In genomic region chr10:556971-557370, GRCh38 we compare ENCODE assay signal across 25 cellular contexts.
A peak's percentile ranks its signal among the peaks of the same experiment; 100 is the strongest.
DNase-seq lines count a peak whose midpoint lies in the region; ATAC-seq and TF ChIP-seq lines count a peak whose summit lies in the region.
"Had no signal": no experiment of that assay in that cellular context is flagged by ENCODE, and none has a peak within 500 bp of the region (broad histone marks: within the 10 kb centered on the region; RNA-seq: fewer than 3 reads in every experiment).

No MANE protein-coding gene starts in this region.

- no peak for TF ChIP-seq CTCF in Calu3 (IDR thresholded peaks at IDR 0.05; ENCODE audit: unreplicated experiment)
- TF ChIP-seq CTCF in OCI-LY1 (IDR thresholded peaks at IDR 0.05; ENCODE audit: low read length), result no peak

- H4K20me1 ChIP-seq in OCI-LY1 (ENCODE audit: insufficient read depth, low read length), result no peaks in the 10 kb centered on the region

- H3K36me3 ChIP-seq in OCI-LY1 (ENCODE audit: insufficient read depth, low read length), result peaks cover 9% of the 10 kb centered on the region; the same call in 1 of the 2 replicates
- H3K36me3 ChIP-seq: left ventricle myocardium inferior had no signal

- peak overlapping the region; percentile 22 for H3K27ac Mint-ChIP-seq in Calu3 (ENCODE audit: unreplicated experiment)
- H3K27ac Mint-ChIP-seq: activated CD4-positive, alpha-beta memory T cell treated with anti-CD3 and anti-CD28 coated beads, Interleukin-2, amount 10 ng/mL, durations not matched to agents 7 days and 5 days; activated naive CD8-positive, alpha-beta T cell treated with anti-CD3 and anti-CD28 coated beads, Interleukin-2, amount 10 ng/mL, durations not matched to agents 7 days and 5 days; T-helper 1 cell treated with Interleukin-12 subunit alpha and Interleukin-12 subunit beta and Interleukin-4 antibody, amounts not matched to agents 30 μg/mL and 1 μg/mL, for 36 hours had no signal

- ATAC-seq in GM18520 (IDR thresholded peaks at IDR 0.05; ENCODE audit: unreplicated experiment) (no peak), GM18505 (IDR thresholded peaks at IDR 0.05; ENCODE audit: unreplicated experiment) (no peak), HG02884 (IDR thresholded peaks at IDR 0.05; ENCODE audit: unreplicated experiment) (no peak)

- H3K9me2 ChIP-seq in OCI-LY1 (ENCODE audit: low read depth, low read length), result no peaks in the 10 kb centered on the region
- H3K9me2 ChIP-seq: SK-N-SH had no signal

- no peaks in the 10 kb centered on the region for H3K9me3 ChIP-seq in OCI-LY1 (ENCODE audit: low read length)
- H3K9me3 ChIP-seq: left ventricle myocardium inferior, SK-N-SH had no signal

- no peak for TF ChIP-seq POLR2A in GM18505 (IDR thresholded peaks at IDR 0.05; ENCODE audit: borderline replicate concordance, extremely low read depth, insufficient read depth, insufficient read length)

- CTCF ChIA-PET in Calu3 (lab: Charles Lee), result no interaction called here

- no peaks in the 10 kb centered on the region for H3K27me3 ChIP-seq in OCI-LY1 (ENCODE audit: insufficient read depth, low read length)
- H3K27me3 ChIP-seq: dorsolateral prefrontal cortex had no signal

- H3K9me3 Mint-ChIP-seq in Calu3 (ENCODE audit: low read depth, unreplicated experiment), result no peaks in the 10 kb centered on the region
- H3K9me3 Mint-ChIP-seq: activated CD4-positive, alpha-beta memory T cell treated with anti-CD3 and anti-CD28 coated beads, Interleukin-2, amount 10 ng/mL, durations not matched to agents 7 days and 5 days; activated naive CD8-positive, alpha-beta T cell treated with anti-CD3 and anti-CD28 coated beads, Interleukin-2, amount 10 ng/mL, durations not matched to agents 7 days and 5 days; T-helper 1 cell treated with Interleukin-12 subunit alpha and Interleukin-12 subunit beta and Interleukin-4 antibody, amounts not matched to agents 30 μg/mL and 1 μg/mL, for 36 hours had no signal

- H3K4me3 Mint-ChIP-seq in Calu3 (ENCODE audit: low read depth, unreplicated experiment), result no peak overlapping the region
- H3K4me3 Mint-ChIP-seq: activated CD4-positive, alpha-beta memory T cell treated with anti-CD3 and anti-CD28 coated beads, Interleukin-2, amount 10 ng/mL, durations not matched to agents 7 days and 5 days; activated naive CD8-positive, alpha-beta T cell treated with anti-CD3 and anti-CD28 coated beads, Interleukin-2, amount 10 ng/mL, durations not matched to agents 7 days and 5 days; T-helper 1 cell treated with Interleukin-12 subunit alpha and Interleukin-12 subunit beta and Interleukin-4 antibody, amounts not matched to agents 30 μg/mL and 1 μg/mL, for 36 hours had no signal

- H2AFZ ChIP-seq in OCI-LY1 (ENCODE audit: low read length), result no peak overlapping the region

- H3F3A ChIP-seq in OCI-LY1 (ENCODE audit: insufficient read depth, low read length), result peaks cover under 1% of the 10 kb centered on the region

- peaks cover 33% of the 10 kb centered on the region for H3K4me1 Mint-ChIP-seq in Calu3 (ENCODE audit: low read depth, unreplicated experiment)
- H3K4me1 Mint-ChIP-seq: activated naive CD8-positive, alpha-beta T cell treated with anti-CD3 and anti-CD28 coated beads, Interleukin-2, amount 10 ng/mL, durations not matched to agents 7 days and 5 days had no signal

- intact Hi-C loops in Calu3 (cut with micrococcal nuclease; ENCODE audit: unreplicated experiment), result no loop called here
- intact Hi-C loops in posterior vena cava (cut with DNase I), result no loop called here

- H3K27ac ChIP-seq in OCI-LY1 (ENCODE audit: low read depth, low read length, poor library complexity, severe bottlenecking), result peak overlapping the region; percentile 97
- H3K27ac ChIP-seq: left ventricle myocardium inferior had no signal

- H3K9ac ChIP-seq in OCI-LY1 (ENCODE audit: low read length), result peak overlapping the region; percentile 66
- H3K9ac ChIP-seq: SK-N-SH had no signal

- H3K4me1 ChIP-seq in OCI-LY1 (ENCODE audit: insufficient read depth, low read length, severe bottlenecking), result peaks cover 95% of the 10 kb centered on the region

- H3K27me3 Mint-ChIP-seq in Calu3 (ENCODE audit: unreplicated experiment), result no peaks in the 10 kb centered on the region
- H3K27me3 Mint-ChIP-seq: activated CD4-positive, alpha-beta memory T cell treated with anti-CD3 and anti-CD28 coated beads, Interleukin-2, amount 10 ng/mL, durations not matched to agents 7 days and 5 days; activated naive CD8-positive, alpha-beta T cell treated with anti-CD3 and anti-CD28 coated beads, Interleukin-2, amount 10 ng/mL, durations not matched to agents 7 days and 5 days had no signal

- no TSS peak for BruUV-seq in Calu3 (replicated peaks; lab: Mats Ljungman, UMichigan)

- H3K4me3 ChIP-seq in OCI-LY1 (ENCODE audit: low read depth, low read length, poor library complexity, severe bottlenecking), result peak overlapping the region; percentile 24
- H3K4me3 ChIP-seq: dorsolateral prefrontal cortex, left ventricle myocardium inferior, smooth muscle cell had no signal

- peaks cover 20% of the 10 kb centered on the region for H3K79me2 ChIP-seq in OCI-LY1 (ENCODE audit: insufficient read depth, low read length)

- DNase-seq in Calu3, result no peak
- DNase-seq in ecto neural progenitor cell (ENCODE audit: low spot score), result peak; percentile 39
- peak; percentile 66 for DNase-seq in posterior vena cava (ENCODE audit: low spot score)
- DNase-seq in nucleus accumbens (lab: John Stamatoyannopoulos, UW), result no peak
- DNase-seq: activated CD4-positive, alpha-beta memory T cell treated with anti-CD3 and anti-CD28 coated beads, Interleukin-2, amount 10 ng/mL, durations not matched to agents 7 days and 5 days; activated CD4-positive, alpha-beta T cell treated with anti-CD3 and anti-CD28 coated beads for 1 hour; activated CD8-positive, alpha-beta memory T cell treated with anti-CD3 and anti-CD28 coated beads, Interleukin-2, amount 50 U/mL, for 48 hours; activated naive CD8-positive, alpha-beta T cell treated with anti-CD3 and anti-CD28 coated beads, Interleukin-2, amount 10 ng/mL, durations not matched to agents 7 days and 5 days; cerebellar nuclear complex; Karpas-422; left ventricle myocardium inferior; mesendoderm; NCI-H1417 treated with DMSO at 0.1 percent for 48 hours; NCI-H2081 treated with DMSO at 0.1 percent for 48 hours; NCI-H446; NCI-H774; SK-N-SH; stimulated activated CD4-positive, alpha-beta T cell treated with anti-CD3 and anti-CD28 coated beads, Interleukin-2, amount 100 ng/mL, for 24 hours had no signal

- no peaks in the 10 kb centered on the region for H3K36me3 Mint-ChIP-seq in Calu3 (ENCODE audit: insufficient read depth, unreplicated experiment)
- H3K36me3 Mint-ChIP-seq: activated naive CD8-positive, alpha-beta T cell treated with anti-CD3 and anti-CD28 coated beads, Interleukin-2, amount 10 ng/mL, durations not matched to agents 7 days and 5 days had no signal

- H3K4me2 ChIP-seq in OCI-LY1 (ENCODE audit: low read length), result peak overlapping the region; percentile 50
- H3K4me2 ChIP-seq: SK-N-SH, smooth muscle cell had no signal

Comparison
In these comparisons a context has a peak if more than half of its experiments do, and no peak if none do; other contexts are left out.
1. DNase-seq: peak in ecto neural progenitor cell (single experiment) and posterior vena cava (single experiment); none in Calu3 (single experiment) and nucleus accumbens (0 of 56).